22 cellular contexts compared by ENCODE assay signal in genomic region chr7:36710186-36710813, GRCh38. TPM values are rescaled to one million over a fixed set of nuclear protein-coding genes. Genes with fewer than 3 reads are reported as not detected.
"Had no signal": no experiment of that assay in that cellular context is flagged by ENCODE, and none has a peak within 500 bp of the region (broad histone marks: within the 10 kb centered on the region; RNA-seq: fewer than 3 reads in every experiment).

No MANE protein-coding gene starts in this region.

- H3K36me3 ChIP-seq: esophagus muscularis mucosa, suprapubic skin had no signal

- H3K27me3 Mint-ChIP-seq: activated CD4-positive, alpha-beta T cell treated with anti-CD3 and anti-CD28 coated beads, Interleukin-2, amount 10 ng/mL, durations not matched to agents 24 days and 14 days; activated naive CD4-positive, alpha-beta T cell treated with anti-CD3 and anti-CD28 coated beads, Interleukin-2, amount 50 U/mL, for 24 hours; brain had no signal

- H3K4me1 ChIP-seq: esophagus muscularis mucosa, parathyroid adenoma, suprapubic skin had no signal

- DNase-seq: activated CD4-positive, alpha-beta T cell treated with anti-CD3 and anti-CD28 coated beads, Interleukin-2, amount 10 ng/mL, durations not matched to agents 24 days and 14 days; activated CD4-positive, CD25-positive, alpha-beta regulatory T cell; activated effector memory CD4-positive, alpha-beta T cell treated with anti-CD3 and anti-CD28 coated beads, Interleukin-2, amount 50 U/mL, for 16 hours; amniotic stem cell; central memory CD4-positive, alpha-beta T cell; hypothalamus; left cardiac atrium; midbrain; retina; stimulated activated CD4-positive, alpha-beta T cell treated with anti-CD3 and anti-CD28 coated beads, Interleukin-15, amount 100 ng/mL, for 24 hours; stimulated activated CD4-positive, alpha-beta T cell treated with anti-CD3 and anti-CD28 coated beads, Interleukin-4, amount 100 ng/mL, for 1 hour; stimulated activated naive CD4-positive, alpha-beta T cell; SW 1271; trophoblast cell had no signal

- FAIRE-seq: TTC549 had no signal

- H3K27ac Mint-ChIP-seq: activated CD4-positive, alpha-beta T cell treated with anti-CD3 and anti-CD28 coated beads, Interleukin-2, amount 10 ng/mL, durations not matched to agents 24 days and 14 days; activated naive CD4-positive, alpha-beta T cell treated with anti-CD3 and anti-CD28 coated beads, Interleukin-2, amount 50 U/mL, for 24 hours; brain had no signal

- H3K9me3 ChIP-seq: suprapubic skin had no signal

- ATAC-seq: left cardiac atrium had no signal

- H3K27me3 ChIP-seq: esophagus muscularis mucosa, suprapubic skin had no signal

- H3K4me3 Mint-ChIP-seq: activated CD4-positive, alpha-beta T cell treated with anti-CD3 and anti-CD28 coated beads, Interleukin-2, amount 10 ng/mL, durations not matched to agents 24 days and 14 days; activated naive CD4-positive, alpha-beta T cell treated with anti-CD3 and anti-CD28 coated beads, Interleukin-2, amount 50 U/mL, for 24 hours; brain had no signal

- H3K9me3 Mint-ChIP-seq: activated naive CD4-positive, alpha-beta T cell treated with anti-CD3 and anti-CD28 coated beads, Interleukin-2, amount 50 U/mL, for 24 hours had no signal

- H2AFZ ChIP-seq: parathyroid adenoma had no signal

- H3K4me3 ChIP-seq: coronary artery, esophagus muscularis mucosa, suprapubic skin had no signal

- H3K79me2 ChIP-seq: parathyroid adenoma had no signal

- H3K27ac ChIP-seq: coronary artery, esophagus muscularis mucosa, parathyroid adenoma, suprapubic skin had no signal

- H3K9ac ChIP-seq: parathyroid adenoma had no signal

RNA-seq across cellular contexts. Expression of gene AOAH, which starts 14.0 kb away (rescaled TPM):
- total RNA-seq: lung microvascular endothelial cell had no signal
